In the genomic region with DNA sequence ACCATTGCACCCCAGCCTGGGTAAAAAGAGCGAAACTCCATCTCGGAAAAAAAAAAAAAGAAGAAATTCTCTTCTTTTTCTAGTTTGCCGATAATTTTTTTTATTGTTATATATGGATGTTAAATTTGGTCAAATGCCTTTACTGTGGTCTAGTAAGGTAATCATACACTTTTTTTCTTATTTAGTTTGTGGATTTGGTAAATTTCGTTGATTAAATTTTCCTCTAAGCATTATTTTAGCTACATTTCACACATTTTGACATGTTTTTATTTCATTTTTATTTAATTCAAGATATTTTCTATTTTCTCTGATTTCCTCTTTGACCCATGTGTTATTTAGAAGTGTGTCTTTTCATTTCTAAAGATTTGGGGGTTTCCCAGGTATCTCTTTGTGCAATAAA, we compare ENCODE assay signal across 29 cellular contexts. TPM values are rescaled to one million over a fixed set of nuclear protein-coding genes. Genes with fewer than 3 reads are reported as not detected.
"Had no signal": no experiment of that assay in that cellular context is flagged by ENCODE, and none has a peak within 500 bp of the region (broad histone marks: within the 10 kb centered on the region; RNA-seq: fewer than 3 reads in every experiment).

No MANE protein-coding gene starts in this region.

- H3K36me3 ChIP-seq: stomach, suprapubic skin, thoracic aorta, thyroid gland, tibial artery, tibial nerve, transverse colon, upper lobe of left lung, upper lobe of right lung, uterus, vagina had no signal

- FAIRE-seq: urothelium cell line had no signal

- H3K4me3 ChIP-seq: stomach, suprapubic skin, testis, thoracic aorta, thyroid gland, tibial artery, tibial nerve, transverse colon, upper lobe of left lung, upper lobe of right lung, uterus, vagina had no signal

- ATAC-seq: stimulated activated effector memory CD8-positive, alpha-beta T cell treated with anti-CD3 and anti-CD28 coated beads, Interleukin-12 subunit alpha, Interleukin-12 subunit beta, amount 100 ng/mL, for 72 hours; stimulated activated memory B cell treated with anti-CD40 and anti-IgM and Interleukin-4, amounts not matched to agents 10 μg/mL and 1 μg/mL and 100 μg/mL, for 72 hours; stimulated activated naive B cell treated with anti-CD40 and anti-IgM and Interleukin-4, amounts not matched to agents 10 μg/mL and 1 μg/mL and 100 μg/mL, for 72 hours; stimulated activated naive CD8-positive, alpha-beta T cell treated with anti-CD3 and anti-CD28 coated beads, Interleukin-15, amount 100 ng/mL, for 72 hours; stimulated activated naive CD8-positive, alpha-beta T cell treated with anti-CD3 and anti-CD28 coated beads, Interleukin-15, Interleukin-2, amounts not matched to agents 100 U/mL and 50 U/mL, for 24 hours; upper lobe of right lung had no signal

- H3K27me3 ChIP-seq: stomach, suprapubic skin, testis, thyroid gland, tibial artery, tibial nerve, transverse colon, upper lobe of left lung, upper lobe of right lung, uterus, vagina had no signal

- DNase-seq: stimulated activated CD4-positive, alpha-beta T cell treated with anti-CD3 and anti-CD28 coated beads, Interleukin-2, amount 100 ng/mL, for 48 hours; stimulated activated CD4-positive, alpha-beta T cell treated with anti-CD3 and anti-CD28 coated beads, Interleukin-4, amount 100 ng/mL, for 1 hour; stimulated activated CD4-positive, alpha-beta T cell treated with anti-CD3 and anti-CD28 coated beads, Interleukin-4, amount 100 ng/mL, for 24 hours; stimulated activated CD4-positive, alpha-beta T cell treated with anti-CD3 and anti-CD28 coated beads, Interleukin-4, amount 100 ng/mL, for 4 hours; stimulated activated CD8-positive, alpha-beta memory T cell treated with anti-CD3 and anti-CD28 coated beads, Interleukin-4, amount 100 ng/mL, for 48 hours; stimulated activated naive B cell treated with anti-CD40 and anti-IgM and Interleukin-4, amounts not matched to agents 10 μg/mL and 1 μg/mL and 100 μg/mL, for 72 hours; stimulated activated naive CD4-positive, alpha-beta T cell; stimulated activated naive CD4-positive, alpha-beta T cell treated with Interleukin-2 at 50 U/mL for 16 hours; stimulated activated naive CD8-positive, alpha-beta T cell treated with anti-CD3 and anti-CD28 coated beads, Interleukin-15, amount 100 ng/mL, for 72 hours; stimulated activated naive CD8-positive, alpha-beta T cell treated with anti-CD3 and anti-CD28 coated beads, Interleukin-15, Interleukin-2, amounts not matched to agents 100 U/mL and 50 U/mL, for 24 hours; stomach; substantia nigra; testis; thyroid gland; tibial artery; transverse colon; trophoblast cell; upper lobe of left lung; upper lobe of right lung; uterus had no signal

- H3K9me3 ChIP-seq: stomach, suprapubic skin, testis, thoracic aorta, thyroid gland, tibial artery, tibial nerve, transverse colon, upper lobe of left lung, upper lobe of right lung, uterus, vagina had no signal

- H3K27ac ChIP-seq: stomach, suprapubic skin, testis, thoracic aorta, thyroid gland, tibial artery, tibial nerve, transverse colon, upper lobe of left lung, upper lobe of right lung, uterus, vagina had no signal

- H3K4me1 ChIP-seq: stomach, suprapubic skin, testis, thyroid gland, tibial artery, tibial nerve, transverse colon, upper lobe of left lung, upper lobe of right lung, uterus, vagina had no signal

RNA-seq across cellular contexts. Expression of gene ERVFRD-1, which starts 49.4 kb away (rescaled TPM):
- total RNA-seq: suprapubic skin, temporal lobe, testis, thoracic aorta, thyroid gland, transverse colon, urinary bladder had no signal
